1 cellular context compared by ENCODE assay signal in the genomic region with DNA sequence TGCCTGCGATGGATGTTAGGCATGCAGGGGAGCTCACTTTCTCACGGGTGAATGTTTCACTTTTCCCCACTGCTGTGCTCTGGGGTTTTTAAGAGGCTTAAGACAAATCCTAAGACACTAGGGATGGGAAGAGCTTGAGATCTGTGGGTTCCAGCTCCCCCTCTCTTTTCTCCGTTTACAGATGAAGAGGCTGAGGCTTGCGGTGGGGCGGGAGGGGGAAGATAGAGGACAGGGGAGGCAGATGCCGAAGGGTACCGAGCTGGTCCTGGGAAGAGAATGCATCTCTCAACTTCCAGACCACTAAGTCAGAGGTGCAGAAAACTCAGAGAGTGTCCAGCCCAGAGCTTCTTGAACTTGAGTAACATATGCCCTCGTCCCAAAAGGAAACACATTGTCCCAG.
TF ChIP-seq lines count a peak whose summit lies in the region.

No MANE protein-coding gene starts in this region.

TF ChIP-seq in IMR-90, 13 proteins besides CTCF, POLR2A, EP300 and RAD21:
- TF ChIP-seq, protein P1, sequence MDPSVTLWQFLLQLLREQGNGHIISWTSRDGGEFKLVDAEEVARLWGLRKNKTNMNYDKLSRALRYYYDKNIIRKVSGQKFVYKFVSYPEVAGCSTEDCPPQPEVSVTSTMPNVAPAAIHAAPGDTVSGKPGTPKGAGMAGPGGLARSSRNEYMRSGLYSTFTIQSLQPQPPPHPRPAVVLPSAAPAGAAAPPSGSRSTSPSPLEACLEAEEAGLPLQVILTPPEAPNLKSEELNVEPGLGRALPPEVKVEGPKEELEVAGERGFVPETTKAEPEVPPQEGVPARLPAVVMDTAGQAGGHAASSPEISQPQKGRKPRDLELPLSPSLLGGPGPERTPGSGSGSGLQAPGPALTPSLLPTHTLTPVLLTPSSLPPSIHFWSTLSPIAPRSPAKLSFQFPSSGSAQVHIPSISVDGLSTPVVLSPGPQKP (IDR thresholded peaks at IDR 0.05; ENCODE audit: borderline replicate concordance, low read depth, low read length) = no peak
- no peak for TF ChIP-seq RFX5 (IDR thresholded peaks at IDR 0.05; ENCODE audit: low read depth, low read length)
- TF ChIP-seq MAZ (IDR thresholded peaks at IDR 0.05; ENCODE audit: borderline replicate concordance, low read depth, low read length) = no peak
- TF ChIP-seq BHLHE40 (IDR thresholded peaks at IDR 0.05; ENCODE audit: low read depth, low read length) = no peak
- TF ChIP-seq NFE2L2 (IDR thresholded peaks at IDR 0.05; ENCODE audit: low read depth, low read length) = no peak
- no peak for TF ChIP-seq SMC3 (IDR thresholded peaks at IDR 0.05; ENCODE audit: low read depth, low read length)
- TF ChIP-seq, protein P2, sequence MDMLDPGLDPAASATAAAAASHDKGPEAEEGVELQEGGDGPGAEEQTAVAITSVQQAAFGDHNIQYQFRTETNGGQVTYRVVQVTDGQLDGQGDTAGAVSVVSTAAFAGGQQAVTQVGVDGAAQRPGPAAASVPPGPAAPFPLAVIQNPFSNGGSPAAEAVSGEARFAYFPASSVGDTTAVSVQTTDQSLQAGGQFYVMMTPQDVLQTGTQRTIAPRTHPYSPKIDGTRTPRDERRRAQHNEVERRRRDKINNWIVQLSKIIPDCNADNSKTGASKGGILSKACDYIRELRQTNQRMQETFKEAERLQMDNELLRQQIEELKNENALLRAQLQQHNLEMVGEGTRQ (IDR thresholded peaks at IDR 0.05; ENCODE audit: low read depth, low read length) = no peak
- no peak for TF ChIP-seq CHD1 (IDR thresholded peaks at IDR 0.05; ENCODE audit: low read depth, low read length)
- no peak for TF ChIP-seq MAFK (IDR thresholded peaks at IDR 0.05; ENCODE audit: low read depth, low read length)
- no peak for TF ChIP-seq CEBPB (IDR thresholded peaks at IDR 0.05; ENCODE audit: low read depth, low read length)
- no peak for TF ChIP-seq FOS (IDR thresholded peaks at IDR 0.05; ENCODE audit: low read depth, low read length)
- no peak for TF ChIP-seq RCOR1 (IDR thresholded peaks at IDR 0.05; ENCODE audit: insufficient replicate concordance, low read length)
- no peak for TF ChIP-seq MXI1 (IDR thresholded peaks at IDR 0.05; ENCODE audit: borderline replicate concordance, low read depth, low read length)
